16 cellular contexts compared by ENCODE assay signal in the genomic region with DNA sequence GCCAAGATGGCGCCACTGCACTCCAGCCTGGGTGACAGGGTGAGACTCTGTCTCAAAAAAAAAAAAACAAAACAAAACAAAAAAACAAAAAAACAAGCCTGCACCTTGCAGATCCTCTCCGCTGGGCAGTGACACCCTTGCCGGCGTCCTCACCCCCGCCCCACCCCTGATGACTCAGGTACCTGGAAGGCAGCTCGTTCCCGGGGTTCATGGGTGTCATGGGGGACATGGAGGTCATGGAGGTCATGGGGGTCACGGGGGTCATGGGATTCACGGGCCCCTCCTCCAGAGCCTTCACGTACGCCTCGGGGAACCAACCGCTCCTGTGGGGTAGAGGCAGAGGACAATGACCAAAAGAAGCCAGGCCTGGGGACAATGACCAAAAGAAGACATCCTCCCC. TPM values are rescaled to one million over a fixed set of nuclear protein-coding genes. Genes with fewer than 3 reads are reported as not detected.
"Had no signal": no experiment of that assay in that cellular context is flagged by ENCODE, and none has a peak within 500 bp of the region (broad histone marks: within the 10 kb centered on the region; RNA-seq: fewer than 3 reads in every experiment).

No MANE protein-coding gene starts in this region.

- H3K9me3 ChIP-seq: colonic mucosa had no signal

- H3K79me2 ChIP-seq: hepatocyte had no signal

- DNase-seq: colonic mucosa; dermis blood vessel endothelial cell; foreskin keratinocyte; left colon; left ventricle myocardium superior; mesendoderm; naive thymus-derived CD8-positive, alpha-beta T cell; small intestine; stimulated activated CD4-positive, alpha-beta T cell treated with anti-CD3 and anti-CD28 coated beads, Interleukin-12 subunit alpha, Interleukin-12 subunit beta, amount 100 ng/mL, for 4 hours; stimulated activated CD4-positive, alpha-beta T cell treated with anti-CD3 and anti-CD28 coated beads, Interleukin-2, amount 100 ng/mL, for 48 hours; stimulated activated naive CD4-positive, alpha-beta T cell treated with Interleukin-2 at 50 U/mL for 16 hours; trophoblast cell had no signal

- H3K36me3 ChIP-seq: colonic mucosa, neural progenitor cell had no signal

- H3K27ac ChIP-seq: colonic mucosa, foreskin keratinocyte, hepatocyte, neural progenitor cell had no signal

- ATAC-seq: foreskin keratinocyte; left colon; left ventricle myocardium superior; naive thymus-derived CD8-positive, alpha-beta T cell had no signal

- H3K4me3 ChIP-seq: colonic mucosa, hepatocyte, neural progenitor cell had no signal

- H2AFZ ChIP-seq: hepatocyte, neural progenitor cell had no signal

- H3K4me2 ChIP-seq: hepatocyte, neural progenitor cell had no signal

- H3K9ac ChIP-seq: neural progenitor cell had no signal

- FAIRE-seq: small intestine had no signal

- H3K4me1 ChIP-seq: foreskin keratinocyte had no signal

RNA-seq across cellular contexts. Expression of a gene that starts 3.0 kb away (rescaled TPM):
- total RNA-seq: dermis blood vessel endothelial cell; foreskin keratinocyte; hepatocyte; left colon; left ventricle myocardium superior; mononuclear cell; naive thymus-derived CD8-positive, alpha-beta T cell had no signal
- polyA plus RNA-seq: naive thymus-derived CD8-positive, alpha-beta T cell had no signal

RNA-seq across cellular contexts. Expression of a gene that starts 23.5 kb away (rescaled TPM):
- total RNA-seq: dermis blood vessel endothelial cell, urinary bladder had no signal
- polyA plus RNA-seq: naive thymus-derived CD8-positive, alpha-beta T cell had no signal
